17 cellular contexts compared by ENCODE assay signal in the genomic region with DNA sequence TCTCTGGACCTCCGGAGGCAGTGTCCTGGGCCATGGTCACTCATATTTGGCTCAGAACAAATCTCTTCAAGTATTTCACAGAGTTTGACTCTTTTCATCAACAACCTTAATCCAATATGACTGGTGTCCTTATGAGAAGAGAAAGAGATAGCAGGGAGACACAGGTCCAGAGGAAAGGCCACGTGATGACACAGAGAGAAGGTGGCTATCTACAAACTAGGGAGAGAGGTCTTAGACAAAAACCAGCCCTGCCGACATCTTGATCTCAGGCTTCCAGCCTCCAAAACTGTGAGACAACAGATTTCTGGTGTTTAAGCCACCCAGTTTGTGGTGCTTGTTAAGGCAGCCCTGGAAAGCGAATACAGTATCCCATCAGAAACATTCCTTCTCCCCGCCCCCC.
DNase-seq lines count a peak whose midpoint lies in the region; ATAC-seq, FAIRE-seq and TF ChIP-seq lines count a peak whose summit lies in the region.
"Had no signal": no experiment of that assay in that cellular context is flagged by ENCODE, and none has a peak within 500 bp of the region (broad histone marks: within the 10 kb centered on the region; RNA-seq: fewer than 3 reads in every experiment).

No MANE protein-coding gene starts in this region.

- TF ChIP-seq CTCF in K562 (IDR thresholded peaks at IDR 0.05 in 2 of 3, conservative IDR thresholded peaks at IDR 0.05 in 1 of 3; ENCODE audit: insufficient read depth in 2 of 3, low read depth in 1 of 3, low read length in 3 of 3): no peak

- H3K36me3 ChIP-seq in HUES6 (ENCODE audit: control insufficient read depth, insufficient read depth, low read length): peaks cover 6% of the 10 kb centered on the region; the same call in 1 of the 2 replicates
- H3K36me3 ChIP-seq in K562 (ENCODE audit: control insufficient read depth, insufficient read depth, low read length): no peaks in the 10 kb centered on the region
- H3K36me3 ChIP-seq in mesendoderm (ENCODE audit: control insufficient read depth, insufficient read depth, low read length): no peaks in the 10 kb centered on the region

- no TSS peak for BruUV-seq in K562 (replicated peaks; lab: Mats Ljungman, UMichigan)

- H3K18ac ChIP-seq in mesendoderm (ENCODE audit: low read length): peak overlapping the region; percentile 82

- H3K4me2 ChIP-seq in K562 (ENCODE audit: insufficient read depth, low read length) (no peak overlapping the region), mesendoderm (ENCODE audit: low read length) (no peak overlapping the region)

- TF ChIP-seq EP300 in K562 (IDR thresholded peaks at IDR 0.05; ENCODE audit: low read length): no peak

- H3K4ac ChIP-seq in mesendoderm (ENCODE audit: low read depth, low read length): peak overlapping the region; percentile 85

- 51% methylated on average over 5 of the region's 5 CpGs for WGBS in K562 (ENCODE audit: insufficient coverage, low coverage, missing lambda C conversion rate)
- no CpG with 5 or more reads among the region's 5 CpGs for WGBS in mesendoderm (ENCODE audit: extremely low coverage, insufficient coverage, low lambda C conversion rate)

- no peak overlapping the region for H3K4me3 Mint-ChIP-seq in activated T-helper 2 cell treated with anti-CD3 and anti-CD28 coated beads, Interferon-gamma antibody, Interleukin-2, Interleukin-4, amounts not matched to agents 10 μg/mL and 5 μg/mL and 100 μg/mL, durations not matched to agents 14 hours and 24 hours and 36 hours (ENCODE audit: low read depth)
- H3K4me3 Mint-ChIP-seq: CD4-positive, alpha-beta memory T cell had no signal

- H4K20me1 ChIP-seq in K562 (replicated peaks; ENCODE audit: control insufficient read depth, insufficient read depth, low read length): no peaks in the 10 kb centered on the region

- H3K23ac ChIP-seq in mesendoderm (ENCODE audit: low read length): no peak overlapping the region

- H3K4me1 Mint-ChIP-seq in activated T-helper 2 cell treated with anti-CD3 and anti-CD28 coated beads, Interferon-gamma antibody, Interleukin-2, Interleukin-4, amounts not matched to agents 10 μg/mL and 5 μg/mL and 100 μg/mL, durations not matched to agents 14 hours and 24 hours and 36 hours (ENCODE audit: low read depth): peaks cover 8% of the 10 kb centered on the region
- H3K4me1 Mint-ChIP-seq: CD4-positive, alpha-beta memory T cell had no signal

- no peak for TF ChIP-seq POLR2A in K562 (conservative IDR thresholded peaks at IDR 0.05)

- no peaks in the 10 kb centered on the region for H3K9me3 Mint-ChIP-seq in activated T-helper 2 cell treated with anti-CD3 and anti-CD28 coated beads, Interferon-gamma antibody, Interleukin-2, Interleukin-4, amounts not matched to agents 10 μg/mL and 5 μg/mL and 100 μg/mL, durations not matched to agents 14 hours and 24 hours and 36 hours

- ATAC-seq in K562 (no peak), HG03045 (IDR thresholded peaks at IDR 0.05; ENCODE audit: unreplicated experiment) (no peak)
- ATAC-seq: HCT116 had no signal

- in situ Hi-C loops in K562 (cut with MboI): no loop called here

- H2BK15ac ChIP-seq in mesendoderm (replicated peaks; ENCODE audit: low read depth): peak overlapping the region; percentile 60

- H3K36me3 Mint-ChIP-seq in activated T-helper 2 cell treated with anti-CD3 and anti-CD28 coated beads, Interferon-gamma antibody, Interleukin-2, Interleukin-4, amounts not matched to agents 10 μg/mL and 5 μg/mL and 100 μg/mL, durations not matched to agents 14 hours and 24 hours and 36 hours (ENCODE audit: low read depth): no peaks in the 10 kb centered on the region
- H3K36me3 Mint-ChIP-seq: CD4-positive, alpha-beta memory T cell had no signal

- H3K79me2 ChIP-seq in K562 (ENCODE audit: control insufficient read depth, insufficient read depth, low read length) (no peaks in the 10 kb centered on the region; the same call in 2 of the 3 replicates), mesendoderm (ENCODE audit: control insufficient read depth, insufficient read depth, low read length) (no peaks in the 10 kb centered on the region)

- H2AFZ ChIP-seq in K562 (ENCODE audit: low read depth, low read length): peak overlapping the region; percentile 24; the same call in 1 of the 2 replicates
- H2AFZ ChIP-seq: GM23248 had no signal

- H3K4me1 ChIP-seq in HUES6 (ENCODE audit: control insufficient read depth, insufficient read depth, low read length) (peaks cover 17% of the 10 kb centered on the region), K562 (replicated peaks in 1 of 2; ENCODE audit: control insufficient read depth in 2 of 2, insufficient read depth in 2 of 2, low read length in 2 of 2) (peaks cover 4 to 32% of the 10 kb centered on the region in 2 experiments; a peak in 4 of 5 replicates), mesendoderm (ENCODE audit: control insufficient read depth, low read depth, low read length) (peaks cover 12% of the 10 kb centered on the region)

- no peak overlapping the region for H3K56ac ChIP-seq in mesendoderm (ENCODE audit: low read length)

- peak overlapping the region; percentile 38 for H2AK5ac ChIP-seq in mesendoderm (ENCODE audit: low read length)

- POLR2A ChIA-PET in K562 (lab: Yijun Ruan, JAX): interaction anchor here (0.5 to 0.8 kb wide), 2 partner anchors 257 to 548 kb away, joined by 3 to 4 read pairs; no protein-coding TSS in a partner anchor

- no peaks in the 10 kb centered on the region for H3K79me1 ChIP-seq in mesendoderm (ENCODE audit: low read length)

- DNase-seq in K562 (ENCODE audit: extremely low read depth in 1 of 4, low spot score in 3 of 4) (peak in 1 of 4 experiments; percentile 19), mesendoderm (no peak), ecto neural progenitor cell (ENCODE audit: low spot score) (no peak)
- no peak for DNase-seq in activated T-helper 2 cell treated with anti-CD3 and anti-CD28 coated beads, Interferon-gamma antibody, Interleukin-2, Interleukin-4, amounts not matched to agents 10 μg/mL and 5 μg/mL and 100 μg/mL, durations not matched to agents 14 hours and 24 hours and 36 hours (ENCODE audit: low spot score)
- DNase-seq: C1 segment of cervical spinal cord; CD4-positive, alpha-beta memory T cell; COR-L47; DMS153; DND-41; GM23248; H7 had no signal

- no peaks in the 10 kb centered on the region for H3K27me3 Mint-ChIP-seq in activated T-helper 2 cell treated with anti-CD3 and anti-CD28 coated beads, Interferon-gamma antibody, Interleukin-2, Interleukin-4, amounts not matched to agents 10 μg/mL and 5 μg/mL and 100 μg/mL, durations not matched to agents 14 hours and 24 hours and 36 hours (ENCODE audit: low read depth)

- H3K27ac Mint-ChIP-seq in activated T-helper 2 cell treated with anti-CD3 and anti-CD28 coated beads, Interferon-gamma antibody, Interleukin-2, Interleukin-4, amounts not matched to agents 10 μg/mL and 5 μg/mL and 100 μg/mL, durations not matched to agents 14 hours and 24 hours and 36 hours: no peak overlapping the region
- H3K27ac Mint-ChIP-seq: CD4-positive, alpha-beta memory T cell had no signal

- H2BK120ac ChIP-seq in mesendoderm (ENCODE audit: low read depth, low read length): peak overlapping the region; percentile 95

- TF ChIP-seq RAD21 in K562 (CRISPR knock-in tag; conservative IDR thresholded peaks at IDR 0.05 in 1 of 2, IDR thresholded peaks at IDR 0.05 in 1 of 2): no peak

- CTCF ChIA-PET in K562 (lab: Yijun Ruan, JAX; ENCODE audit: low intra/inter-chr PET ratio): no interaction called here

- peak overlapping the region; percentile 29 for H2BK5ac ChIP-seq in mesendoderm (ENCODE audit: low read length)

- H4K5ac ChIP-seq in mesendoderm (ENCODE audit: low read length): no peak overlapping the region

- intact Hi-C loops in K562 (cut with micrococcal nuclease): no loop called here
- intact Hi-C loops in activated T-helper 2 cell treated with anti-CD3 and anti-CD28 coated beads, Interferon-gamma antibody, Interleukin-2, Interleukin-4, amounts not matched to agents 10 μg/mL and 5 μg/mL and 100 μg/mL, durations not matched to agents 14 hours and 24 hours and 36 hours (cut with micrococcal nuclease): no loop called here

- peak overlapping the region; percentile 27 for H3K9ac ChIP-seq in HUES6 (ENCODE audit: low read length)
- H3K9ac ChIP-seq in K562 (ENCODE audit: insufficient read depth in 1 of 2, low read depth in 2 of 2, low read length in 2 of 2): no peak overlapping the region
- H3K9ac ChIP-seq in mesendoderm (ENCODE audit: low read length): no peak overlapping the region
- H3K9ac ChIP-seq: GM23248 had no signal

- no peak for FAIRE-seq in K562 (lab: Jason Lieb, UNC)
- FAIRE-seq: G401.6, GM12892, H1 had no signal

- no peak overlapping the region for H4K8ac ChIP-seq in mesendoderm (ENCODE audit: low read depth, low read length)

- peaks cover 31% of the 10 kb centered on the region; the same call in 1 of the 2 replicates for H3K9me3 ChIP-seq in HUES6 (ENCODE audit: control insufficient read depth, insufficient read depth, low read depth, low read length)
- H3K9me3 ChIP-seq in K562 (replicated peaks; ENCODE audit: control insufficient read depth, insufficient read depth, low read depth, low read length): no peaks in the 10 kb centered on the region

- no peak overlapping the region for H3K4me3 ChIP-seq in HUES6 (ENCODE audit: low read depth, low read length)
- no peak overlapping the region for H3K4me3 ChIP-seq in K562
- H3K4me3 ChIP-seq in mesendoderm (ENCODE audit: low read length): no peak overlapping the region
- H3K4me3 ChIP-seq: GM23248 had no signal

- H3K27ac ChIP-seq in HUES6 (ENCODE audit: low read depth, low read length) (no peak overlapping the region; the same call in 1 of the 2 replicates), K562 (ENCODE audit: extremely low read depth, low read depth, low read length) (no peak overlapping the region), mesendoderm (ENCODE audit: low read depth, low read length) (peak overlapping the region; percentile 12)
- H3K27ac ChIP-seq: GM23248 had no signal

- H3K27me3 ChIP-seq in HUES6 (ENCODE audit: control insufficient read depth, insufficient read depth, low read length) (no peaks in the 10 kb centered on the region), K562 (ENCODE audit: control insufficient read depth in 2 of 2, insufficient read depth in 2 of 2, low read length in 2 of 2) (no peaks in the 10 kb centered on the region), mesendoderm (ENCODE audit: insufficient read depth, low read length, poor library complexity) (no peaks in the 10 kb centered on the region)

- no peaks in the 10 kb centered on the region for H3K9me1 ChIP-seq in K562 (ENCODE audit: control insufficient read depth, insufficient read depth, low read length)

TF ChIP-seq in K562, 482 proteins besides CTCF, POLR2A, EP300 and RAD21 (continues in another document):
- no peak for TF ChIP-seq FOXA3 (CRISPR knock-in tag; conservative IDR thresholded peaks at IDR 0.05 in 1 of 2, IDR thresholded peaks at IDR 0.05 in 1 of 2)
- no peak for TF ChIP-seq KLF16 (IDR thresholded peaks at IDR 0.05)
- peak; percentile 50 for TF ChIP-seq TCF3 (CRISPR knock-in tag; IDR thresholded peaks at IDR 0.05)
- TF ChIP-seq, protein P1, sequence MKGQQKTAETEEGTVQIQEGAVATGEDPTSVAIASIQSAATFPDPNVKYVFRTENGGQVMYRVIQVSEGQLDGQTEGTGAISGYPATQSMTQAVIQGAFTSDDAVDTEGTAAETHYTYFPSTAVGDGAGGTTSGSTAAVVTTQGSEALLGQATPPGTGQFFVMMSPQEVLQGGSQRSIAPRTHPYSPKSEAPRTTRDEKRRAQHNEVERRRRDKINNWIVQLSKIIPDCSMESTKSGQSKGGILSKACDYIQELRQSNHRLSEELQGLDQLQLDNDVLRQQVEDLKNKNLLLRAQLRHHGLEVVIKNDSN (CRISPR knock-in tag; IDR thresholded peaks at IDR 0.05): peak; percentile 53; the same call in 1 of the 2 replicates
